In genomic region chr5:144144956-144145751, GRCh38 we compare ENCODE assay signal across 18 cellular contexts. TPM values are rescaled to one million over a fixed set of nuclear protein-coding genes. Genes with fewer than 3 reads are reported as not detected.
DNase-seq lines count a peak whose midpoint lies in the region; TF ChIP-seq lines count a peak whose summit lies in the region.
"Had no signal": no experiment of that assay in that cellular context is flagged by ENCODE, and none has a peak within 500 bp of the region (broad histone marks: within the 10 kb centered on the region; RNA-seq: fewer than 3 reads in every experiment).

No MANE protein-coding gene starts in this region.

- H3K4me3 ChIP-seq in fibroblast of pulmonary artery (replicated peaks; ENCODE audit: low read depth, low read length), result no peak overlapping the region
- H3K4me3 ChIP-seq in skeletal muscle cell (ENCODE audit: low read depth, low read length), result no peak overlapping the region
- H3K4me3 ChIP-seq: BLaER1 treated with 17β-estradiol and CSF1 and Interleukin-3, amounts not matched to agents 10 nM and 100 nM; lower lobe of right lung; suprapubic skin had no signal

- peak; percentile 52 for DNase-seq in NCI-H1417 treated with DMSO at 0.1 percent for 48 hours (lab: John Stamatoyannopoulos, UW)
- peak; percentile 39 for DNase-seq in NCI-H82 (lab: John Stamatoyannopoulos, UW)
- DNase-seq in fibroblast of pulmonary artery (ENCODE audit: low read depth), result peak; percentile 67
- DNase-seq in skeletal muscle cell (ENCODE audit: low read depth), result peak; percentile 21
- DNase-seq in T1000 (lab: John Stamatoyannopoulos, UW), result no peak
- no peak for DNase-seq in GM19238 (ENCODE audit: insufficient read length, low spot score)
- no peak for DNase-seq in glutamatergic neuron
- DNase-seq: anterior cingulate cortex, cortex of kidney, DMS153, KG1, lower lobe of right lung, NCI-H1092 treated with DMSO at 0.1 percent for 48 hours, NCI-H526 treated with DMSO at 0.1 percent for 48 hours, nephron progenitor cell, retina had no signal

- H3K4me3 Mint-ChIP-seq in glutamatergic neuron (ENCODE audit: unreplicated experiment), result no peak overlapping the region
- H3K4me3 Mint-ChIP-seq: nephron progenitor cell had no signal

- H3K9me3 Mint-ChIP-seq in glutamatergic neuron (ENCODE audit: unreplicated experiment), result no peaks in the 10 kb centered on the region
- H3K9me3 Mint-ChIP-seq: nephron progenitor cell had no signal

- H3K27ac Mint-ChIP-seq in glutamatergic neuron (ENCODE audit: unreplicated experiment), result no peak overlapping the region
- H3K27ac Mint-ChIP-seq: nephron progenitor cell had no signal

- H3K27me3 Mint-ChIP-seq in glutamatergic neuron (ENCODE audit: unreplicated experiment), result no peaks in the 10 kb centered on the region

- no peaks in the 10 kb centered on the region for H3K36me3 Mint-ChIP-seq in glutamatergic neuron (ENCODE audit: unreplicated experiment)

- TF ChIP-seq CTCF in fibroblast of pulmonary artery (IDR thresholded peaks at IDR 0.05; ENCODE audit: low read length, missing control alignments) (no peak), glutamatergic neuron (IDR thresholded peaks at IDR 0.05; ENCODE audit: partially characterized antibody, unreplicated experiment) (no peak)

- H3K4me1 Mint-ChIP-seq in glutamatergic neuron (ENCODE audit: low read depth, unreplicated experiment), result peaks cover 9% of the 10 kb centered on the region

RNA-seq across cellular contexts. Expression of gene YIPF5, which starts 25.3 kb away (rescaled TPM):
- total RNA-seq in glutamatergic neuron (ENCODE audit: unreplicated experiment), result 42.5 TPM

RNA-seq across cellular contexts. Expression of gene KCTD16, which starts 25.5 kb away (rescaled TPM):
- total RNA-seq in glutamatergic neuron (ENCODE audit: unreplicated experiment), result 16.9 TPM

Comparison
In these comparisons a context has a peak if more than half of its experiments do, and no peak if none do; other contexts are left out.
1. DNase-seq: peak in NCI-H1417 treated with DMSO at 0.1 percent for 48 hours (single experiment), NCI-H82 (single experiment), fibroblast of pulmonary artery (single experiment) and skeletal muscle cell (single experiment); none in T1000 (single experiment), GM19238 (single experiment) and glutamatergic neuron (single experiment).